In genomic region chrX:91780698-91781097, GRCh38 we compare ENCODE assay signal across 10 cellular contexts. TPM values are rescaled to one million over a fixed set of nuclear protein-coding genes. Genes with fewer than 3 reads are reported as not detected.
"Had no signal": no experiment of that assay in that cellular context is flagged by ENCODE, and none has a peak within 500 bp of the region (broad histone marks: within the 10 kb centered on the region; RNA-seq: fewer than 3 reads in every experiment).

No MANE protein-coding gene starts in this region.

RNA-seq across cellular contexts. Expression of gene PCDH11X, which starts 1.5 kb away (rescaled TPM):
- total RNA-seq: activated CD4-positive, alpha-beta memory T cell treated with anti-CD3 and anti-CD28 coated beads for 36 hours; activated CD8-positive, alpha-beta memory T cell treated with anti-CD3 and anti-CD28 coated beads, Interleukin-2, amount 10 ng/mL, durations not matched to agents 7 days and 5 days; activated naive CD4-positive, alpha-beta T cell treated with anti-CD3 and anti-CD28 coated beads for 36 hours; activated T-helper 2 cell treated with anti-CD3 and anti-CD28 coated beads, Interferon-gamma antibody, Interleukin-2, Interleukin-4, amounts not matched to agents 10 μg/mL and 5 μg/mL and 100 μg/mL, durations not matched to agents 14 hours and 24 hours and 36 hours; endothelial cell of umbilical vein; fibroblast of villous mesenchyme; glomerular endothelial cell; naive thymus-derived CD8-positive, alpha-beta T cell; osteocyte had no signal
- polyA plus RNA-seq: endothelial cell of umbilical vein; naive thymus-derived CD8-positive, alpha-beta T cell; stomach had no signal
